ENCODE assay signal across 6 cellular contexts in genomic region chr21:29074007-29074376, GRCh38. TPM values are rescaled to one million over a fixed set of nuclear protein-coding genes. Genes with fewer than 3 reads are reported as not detected.
DNase-seq lines count a peak whose midpoint lies in the region; ATAC-seq and TF ChIP-seq lines count a peak whose summit lies in the region.

No MANE protein-coding gene starts in this region.

- TSS peak; percentile 91 for BruUV-seq in MCF 10A (replicated peaks; lab: Mats Ljungman, UMichigan)

- intact Hi-C loops in MCF 10A (cut with micrococcal nuclease): loop anchor here (5.0 kb wide), 1 partner anchor 268 kb away; no protein-coding TSS in a partner anchor

- peak; percentile 20 for ATAC-seq in HG02938 (IDR thresholded peaks at IDR 0.05; ENCODE audit: unreplicated experiment)

- H4K20me1 ChIP-seq in DOHH2 (ENCODE audit: control insufficient read depth, insufficient read depth, low read depth, low read length): peaks cover 25% of the 10 kb centered on the region

- H3K36me3 ChIP-seq in DOHH2 (ENCODE audit: control insufficient read depth, low read length) (peaks cover 44% of the 10 kb centered on the region), neuron (ENCODE audit: insufficient read depth, low read length) (peaks cover 14% of the 10 kb centered on the region)

- H3K27ac Mint-ChIP-seq in MCF 10A (ENCODE audit: low read depth, unreplicated experiment): peak overlapping the region; percentile 100

- no peaks in the 10 kb centered on the region for H3K27me3 Mint-ChIP-seq in MCF 10A (ENCODE audit: insufficient read depth, unreplicated experiment)

- peaks cover 11% of the 10 kb centered on the region for H3F3A ChIP-seq in DOHH2 (ENCODE audit: control insufficient read depth, insufficient read depth)

- H3K9me3 ChIP-seq in DOHH2 (ENCODE audit: control insufficient read depth, insufficient read depth, low read length) (peaks cover 11% of the 10 kb centered on the region; the same call in 1 of the 2 replicates), neuron (ENCODE audit: low read length) (no peaks in the 10 kb centered on the region)

- peaks cover 25% of the 10 kb centered on the region for H3K4me1 Mint-ChIP-seq in MCF 10A (ENCODE audit: insufficient read depth, unreplicated experiment)

- no peaks in the 10 kb centered on the region for H3K9me2 ChIP-seq in DOHH2 (replicated peaks; ENCODE audit: control insufficient read depth, low read length)

- H3K4me3 ChIP-seq in DOHH2 (ENCODE audit: low read length) (peak overlapping the region; percentile 93), neuron (ENCODE audit: low read length) (peak overlapping the region; percentile 85)

- peak overlapping the region; percentile 94 for H2AFZ ChIP-seq in neuron (ENCODE audit: low read depth, low read length)

- no peaks in the 10 kb centered on the region for H3K9me3 Mint-ChIP-seq in MCF 10A (ENCODE audit: unreplicated experiment)

- CTCF ChIA-PET in MCF 10A (lab: Yijun Ruan, JAX): interaction anchor here (0.6 to 2.7 kb wide), 6 partner anchors 14 to 431 kb away, joined by 3 to 14 read pairs (median 3); no protein-coding TSS in a partner anchor

- DNase-seq in MCF 10A (ENCODE audit: unreplicated experiment) (no peak), NCI-H2107 (lab: John Stamatoyannopoulos, UW) (no peak), putamen (ENCODE audit: low spot score) (no peak)

- H3K4me3 Mint-ChIP-seq in MCF 10A (ENCODE audit: unreplicated experiment): peak overlapping the region; percentile 100

- no peak for TF ChIP-seq CTCF in DOHH2 (IDR thresholded peaks at IDR 0.05; ENCODE audit: low read depth, low read length, poor library complexity, severe bottlenecking)
- TF ChIP-seq CTCF in MCF 10A (IDR thresholded peaks at IDR 0.05; ENCODE audit: unreplicated experiment): no peak

- H3K27me3 ChIP-seq in DOHH2 (ENCODE audit: control insufficient read depth, low read length): no peaks in the 10 kb centered on the region
- no peaks in the 10 kb centered on the region for H3K27me3 ChIP-seq in neuron (ENCODE audit: insufficient read depth, low read length)

- peak overlapping the region; percentile 78 for H3K4me2 ChIP-seq in DOHH2 (ENCODE audit: low read length)

- H3K27ac ChIP-seq in DOHH2 (ENCODE audit: low read depth, low read length): peak overlapping the region; percentile 67

- H3K36me3 Mint-ChIP-seq in MCF 10A (ENCODE audit: insufficient read depth, unreplicated experiment): peaks cover 31% of the 10 kb centered on the region

- POLR2A ChIA-PET in MCF 10A (lab: Yijun Ruan, JAX): interaction anchor here (0.6 to 8.3 kb wide), 44 partner anchors 8 to 1421 kb away, joined by 3 to 126 read pairs (median 6); partner anchors contain the start of genes BACH1, LTN1, RWDD2B and USP16

- peaks cover 51% of the 10 kb centered on the region for H3K79me2 ChIP-seq in DOHH2 (ENCODE audit: control insufficient read depth, low read length)

- H3K4me1 ChIP-seq in DOHH2 (ENCODE audit: control insufficient read depth, low read length) (peaks cover 46% of the 10 kb centered on the region), neuron (ENCODE audit: insufficient read depth, low read length) (peaks cover 23% of the 10 kb centered on the region)

RNA-seq across cellular contexts. Expression of gene CCT8, which starts 0.5 kb away (rescaled TPM):
- total RNA-seq in MCF 10A (2022): 174 and 221 TPM in 2 replicates

RNA-seq across cellular contexts. Expression of gene USP16, which starts 49.5 kb away (rescaled TPM):
- total RNA-seq in MCF 10A (2022): 28.0 and 39.3 TPM in 2 replicates

RNA-seq across cellular contexts. Expression of gene RWDD2B, which starts 54.8 kb away (rescaled TPM):
- total RNA-seq in MCF 10A (2022): 34.1 and 40.8 TPM in 2 replicates

RNA-seq across cellular contexts. Expression of gene MAP3K7CL, which starts 56.5 kb away (rescaled TPM):
- total RNA-seq in MCF 10A (2022): 4.9 and 6.3 TPM in 2 replicates
